In genomic region chr14:99410019-99410418, GRCh38 we compare ENCODE assay signal across 16 cellular contexts.
DNase-seq lines count a peak whose midpoint lies in the region; ATAC-seq and TF ChIP-seq lines count a peak whose summit lies in the region.
"Had no signal": no experiment of that assay in that cellular context is flagged by ENCODE, and none has a peak within 500 bp of the region (broad histone marks: within the 10 kb centered on the region; RNA-seq: fewer than 3 reads in every experiment).

No MANE protein-coding gene starts in this region.

- H3K23me2 ChIP-seq in H9 (ENCODE audit: insufficient read length, low read depth, low read length, poor library complexity, severe bottlenecking): no peaks in the 10 kb centered on the region

- H3K4me3 ChIP-seq in SK-N-MC: no peak overlapping the region
- H3K4me3 ChIP-seq in trophoblast cell (ENCODE audit: low read depth, low read length): no peak overlapping the region
- no peak overlapping the region for H3K4me3 ChIP-seq in hepatocyte
- H3K4me3 ChIP-seq in naive thymus-derived CD4-positive, alpha-beta T cell (ENCODE audit: low read length): no peak overlapping the region
- H3K4me3 ChIP-seq: GM12878 had no signal

- H3K9me3 Mint-ChIP-seq in H9 (no peaks in the 10 kb centered on the region), endothelial cell (ENCODE audit: unreplicated experiment) (no peaks in the 10 kb centered on the region)
- no peaks in the 10 kb centered on the region for H3K9me3 Mint-ChIP-seq in naive thymus-derived CD4-positive, alpha-beta T cell
- H3K9me3 Mint-ChIP-seq in activated CD4-positive, alpha-beta T cell treated with anti-CD3 and anti-CD28 coated beads, Interleukin-2, amount 10 ng/mL, durations not matched to agents 7 days and 5 days: no peaks in the 10 kb centered on the region
- H3K9me3 Mint-ChIP-seq: CD4-positive, alpha-beta T cell; HFFc6 had no signal

- H3K23ac ChIP-seq in H9 (ENCODE audit: insufficient read length, low read depth, low read length) (no peak overlapping the region), trophoblast cell (ENCODE audit: low read length) (no peak overlapping the region)

- H2BK20ac ChIP-seq in H9 (ENCODE audit: low read depth, low read length, poor library complexity, severe bottlenecking): no peak overlapping the region

- no peaks in the 10 kb centered on the region for H4K20me1 ChIP-seq in H9 (ENCODE audit: control insufficient read depth, insufficient read depth, insufficient read length)
- H4K20me1 ChIP-seq in hepatocyte (ENCODE audit: insufficient read depth, poor library complexity, severe bottlenecking): no peaks in the 10 kb centered on the region

- H2BK120ac ChIP-seq in H9 (ENCODE audit: low read depth, low read length, poor library complexity, severe bottlenecking) (no peak overlapping the region), trophoblast cell (ENCODE audit: insufficient read depth, low read length, poor library complexity) (no peak overlapping the region)

- no peaks in the 10 kb centered on the region for H3K27me3 ChIP-seq in H9 (ENCODE audit: insufficient read depth, low read length)
- no peaks in the 10 kb centered on the region for H3K27me3 ChIP-seq in trophoblast cell (ENCODE audit: insufficient read depth, low read length)
- no peaks in the 10 kb centered on the region for H3K27me3 ChIP-seq in hepatocyte
- no peaks in the 10 kb centered on the region for H3K27me3 ChIP-seq in naive thymus-derived CD4-positive, alpha-beta T cell (ENCODE audit: control insufficient read depth in 2 of 2, insufficient read depth in 2 of 2, low read length in 2 of 2)

- H3K9me3 ChIP-seq in H9 (ENCODE audit: control insufficient read depth, low read depth, low read length) (no peaks in the 10 kb centered on the region), SK-N-MC (ENCODE audit: low read depth, low read length) (no peaks in the 10 kb centered on the region), trophoblast cell (ENCODE audit: insufficient read depth, low read depth, low read length) (no peaks in the 10 kb centered on the region), hepatocyte (ENCODE audit: low read depth) (no peaks in the 10 kb centered on the region)
- no peaks in the 10 kb centered on the region for H3K9me3 ChIP-seq in naive thymus-derived CD4-positive, alpha-beta T cell (ENCODE audit: control insufficient read depth in 2 of 3, low read length in 3 of 3)

- no peaks in the 10 kb centered on the region; the same call in 1 of the 2 replicates for H3K27me3 Mint-ChIP-seq in H9 (ENCODE audit: low read depth)
- peaks cover 6% of the 10 kb centered on the region for H3K27me3 Mint-ChIP-seq in endothelial cell (ENCODE audit: unreplicated experiment)
- H3K27me3 Mint-ChIP-seq in naive thymus-derived CD4-positive, alpha-beta T cell: no peaks in the 10 kb centered on the region
- H3K27me3 Mint-ChIP-seq in activated CD4-positive, alpha-beta T cell treated with anti-CD3 and anti-CD28 coated beads, Interleukin-2, amount 10 ng/mL, durations not matched to agents 7 days and 5 days: no peaks in the 10 kb centered on the region
- H3K27me3 Mint-ChIP-seq: B cell; CD4-positive, alpha-beta T cell had no signal

- H3K9ac ChIP-seq in H9 (ENCODE audit: extremely low read depth, insufficient read length, low read length) (no peak overlapping the region), SK-N-MC (ENCODE audit: insufficient read length) (no peak overlapping the region), trophoblast cell (ENCODE audit: low read length) (no peak overlapping the region)

- H3K79me1 ChIP-seq in H9 (ENCODE audit: insufficient read depth, low read depth, low read length, poor library complexity, severe bottlenecking) (no peaks in the 10 kb centered on the region), trophoblast cell (ENCODE audit: low read length) (peaks cover 3% of the 10 kb centered on the region)

- intact Hi-C loops in naive thymus-derived CD4-positive, alpha-beta T cell (cut with micrococcal nuclease): no loop called here

- peak overlapping the region; percentile 78 to 91 (median 81); a peak in 6 of 7 replicates for H3K27ac Mint-ChIP-seq in H9
- H3K27ac Mint-ChIP-seq in endothelial cell (ENCODE audit: unreplicated experiment): peak overlapping the region; percentile 84
- H3K27ac Mint-ChIP-seq in naive thymus-derived CD4-positive, alpha-beta T cell: no peak overlapping the region
- H3K27ac Mint-ChIP-seq in activated CD4-positive, alpha-beta T cell treated with anti-CD3 and anti-CD28 coated beads, Interleukin-2, amount 10 ng/mL, durations not matched to agents 7 days and 5 days: no peak overlapping the region
- H3K27ac Mint-ChIP-seq: B cell; CD4-positive, alpha-beta T cell; HFFc6 had no signal

- no peak overlapping the region for H2AFZ ChIP-seq in H9 (ENCODE audit: low read length)
- no peak overlapping the region for H2AFZ ChIP-seq in trophoblast cell (ENCODE audit: insufficient read depth, low read length, poor library complexity)
- no peak overlapping the region for H2AFZ ChIP-seq in hepatocyte

- H2BK5ac ChIP-seq in H9 (ENCODE audit: insufficient read length, low read length): no peak overlapping the region
- no peak overlapping the region for H2BK5ac ChIP-seq in trophoblast cell (ENCODE audit: low read depth, low read length, poor library complexity)

- H3K27ac ChIP-seq in H9 (ENCODE audit: insufficient read length, low read depth, low read length) (no peak overlapping the region), SK-N-MC (peak overlapping the region; percentile 54; the same call in 1 of the 2 replicates), trophoblast cell (ENCODE audit: low read depth, low read length) (peak overlapping the region; percentile 41), hepatocyte (no peak overlapping the region)
- no peak overlapping the region for H3K27ac ChIP-seq in naive thymus-derived CD4-positive, alpha-beta T cell (ENCODE audit: low read depth, low read length)

- H3K36me3 Mint-ChIP-seq in H9 (ENCODE audit: insufficient read depth in 1 of 3, low read depth in 3 of 3): peaks cover 2 to 14% (median 8%) of the 10 kb centered on the region in 3 experiments; a peak in 6 of 7 replicates
- H3K36me3 Mint-ChIP-seq in endothelial cell (ENCODE audit: low read depth, unreplicated experiment): peaks cover 10% of the 10 kb centered on the region
- peaks cover 6 to 52% (median 25%) of the 10 kb centered on the region in 5 donors for H3K36me3 Mint-ChIP-seq in naive thymus-derived CD4-positive, alpha-beta T cell
- H3K36me3 Mint-ChIP-seq in activated CD4-positive, alpha-beta T cell treated with anti-CD3 and anti-CD28 coated beads, Interleukin-2, amount 10 ng/mL, durations not matched to agents 7 days and 5 days (ENCODE audit: low read depth): peaks cover 27% of the 10 kb centered on the region

- H3K14ac ChIP-seq in H9 (ENCODE audit: insufficient read depth, low read length) (no peak overlapping the region), trophoblast cell (ENCODE audit: low read length) (no peak overlapping the region)

- no peak overlapping the region for H4K8ac ChIP-seq in H9 (replicated peaks; ENCODE audit: insufficient read length, low read depth, low read length)
- peak overlapping the region; percentile 13 for H4K8ac ChIP-seq in trophoblast cell (ENCODE audit: low read depth, low read length)

- H3K4me1 ChIP-seq in H9 (ENCODE audit: insufficient read depth, low read length) (peaks cover 16% of the 10 kb centered on the region; the same call in 1 of the 2 replicates), trophoblast cell (ENCODE audit: control insufficient read depth in 1 of 2, insufficient read depth in 2 of 2, low read length in 2 of 2) (peaks cover 14 to 20% of the 10 kb centered on the region in 2 experiments), hepatocyte (ENCODE audit: insufficient read depth) (peaks cover 13% of the 10 kb centered on the region)
- H3K4me1 ChIP-seq in naive thymus-derived CD4-positive, alpha-beta T cell (ENCODE audit: control insufficient read depth in 2 of 2, insufficient read depth in 2 of 2, low read length in 2 of 2): no peaks in the 10 kb centered on the region

- H3K36me3 ChIP-seq in SK-N-MC (ENCODE audit: insufficient read depth, low read length) (peaks cover 28% of the 10 kb centered on the region), trophoblast cell (ENCODE audit: control insufficient read depth in 1 of 2, insufficient read depth in 2 of 2, low read length in 2 of 2) (peaks cover 11 to 17% of the 10 kb centered on the region in 2 experiments), hepatocyte (replicated peaks; ENCODE audit: insufficient read depth, low read depth) (no peaks in the 10 kb centered on the region)
- H3K36me3 ChIP-seq in naive thymus-derived CD4-positive, alpha-beta T cell (ENCODE audit: control insufficient read depth in 2 of 3, insufficient read depth in 3 of 3, low read length in 3 of 3): peaks cover 5 to 47% (median 8%) of the 10 kb centered on the region in 3 experiments

- H3K56ac ChIP-seq in H9 (ENCODE audit: insufficient read length, low read depth, low read length): no peak overlapping the region

- no peak for ATAC-seq in naive thymus-derived CD4-positive, alpha-beta T cell
- ATAC-seq: GM12878 had no signal

- no peak overlapping the region for H3K4ac ChIP-seq in H9 (ENCODE audit: low read depth, low read length)
- no peak overlapping the region for H3K4ac ChIP-seq in trophoblast cell (ENCODE audit: low read depth, low read length)

- H3K79me2 ChIP-seq in H9 (ENCODE audit: insufficient read depth, low read length) (no peaks in the 10 kb centered on the region), trophoblast cell (ENCODE audit: control insufficient read depth, insufficient read depth, low read length, poor library complexity) (peaks cover 2% of the 10 kb centered on the region), hepatocyte (no peaks in the 10 kb centered on the region)

- TF ChIP-seq CTCF in H9 (conservative IDR thresholded peaks at IDR 0.05) (no peak), endothelial cell (IDR thresholded peaks at IDR 0.05; ENCODE audit: unreplicated experiment) (no peak), hepatocyte (IDR thresholded peaks at IDR 0.05; ENCODE audit: poor library complexity) (no peak)

- H3T11ph ChIP-seq in H9 (ENCODE audit: low read length): no peak overlapping the region

- H2BK15ac ChIP-seq in H9 (ENCODE audit: low read depth, low read length): no peak overlapping the region

- DNase-seq in H9 (no peak), SK-N-MC (ENCODE audit: low read depth, low spot score) (no peak), endothelial cell (ENCODE audit: low spot score) (no peak), trophoblast cell (no peak), hepatocyte (ENCODE audit: low spot score) (no peak), amygdala (lab: John Stamatoyannopoulos, UW) (no peak)
- DNase-seq in naive thymus-derived CD4-positive, alpha-beta T cell: no peak
- DNase-seq in activated CD4-positive, alpha-beta T cell treated with anti-CD3 and anti-CD28 coated beads, Interleukin-2, amount 10 ng/mL, durations not matched to agents 7 days and 5 days: no peak
- DNase-seq: C1 segment of cervical spinal cord; CD4-positive, alpha-beta T cell; DMS79; GOT3; HCEC 1CT; HFFc6 had no signal

- no peak overlapping the region for H3K18ac ChIP-seq in H9 (ENCODE audit: insufficient read length, low read depth, low read length)
- no peak overlapping the region for H3K18ac ChIP-seq in trophoblast cell (ENCODE audit: low read length)

- H3K9me2 ChIP-seq in hepatocyte (replicated peaks; ENCODE audit: insufficient read depth): no peaks in the 10 kb centered on the region

- H4K91ac ChIP-seq in H9 (ENCODE audit: insufficient read length, low read depth, low read length): no peak overlapping the region
- no peak overlapping the region for H4K91ac ChIP-seq in trophoblast cell (ENCODE audit: low read depth, low read length)

- H2BK12ac ChIP-seq in H9 (ENCODE audit: insufficient read length, low read depth, low read length) (no peak overlapping the region), trophoblast cell (ENCODE audit: low read length) (no peak overlapping the region)

- H3K4me1 Mint-ChIP-seq in H9 (peaks cover 71 to 73% of the 10 kb centered on the region in 2 experiments), endothelial cell (ENCODE audit: unreplicated experiment) (peaks cover 36% of the 10 kb centered on the region)
- H3K4me1 Mint-ChIP-seq in naive thymus-derived CD4-positive, alpha-beta T cell: peaks cover 0 to 13% (median 0%) of the 10 kb centered on the region in 7 donors
- peaks cover 13% of the 10 kb centered on the region for H3K4me1 Mint-ChIP-seq in activated CD4-positive, alpha-beta T cell treated with anti-CD3 and anti-CD28 coated beads, Interleukin-2, amount 10 ng/mL, durations not matched to agents 7 days and 5 days
- H3K4me1 Mint-ChIP-seq: B cell had no signal

- CTCF ChIA-PET in naive thymus-derived CD4-positive, alpha-beta T cell (lab: Charles Lee): interaction anchor here (1.1 kb wide), 1 partner anchor 16 kb away, joined by 3 read pairs; no protein-coding TSS in a partner anchor
- CTCF ChIA-PET in activated CD4-positive, alpha-beta T cell treated with anti-CD3 and anti-CD28 coated beads, Interleukin-2, amount 10 ng/mL, durations not matched to agents 7 days and 5 days (lab: Charles Lee): no interaction called here

- no peak overlapping the region for H4K5ac ChIP-seq in H9 (ENCODE audit: insufficient read length, low read depth, low read length)

- H3K4me3 Mint-ChIP-seq in H9: peak overlapping the region in 1 of 2 experiments; percentile 6; a peak in 2 of 5 replicates
- H3K4me3 Mint-ChIP-seq in endothelial cell (ENCODE audit: unreplicated experiment): peak overlapping the region; percentile 58
- H3K4me3 Mint-ChIP-seq in naive thymus-derived CD4-positive, alpha-beta T cell: no peak overlapping the region
- no peak overlapping the region for H3K4me3 Mint-ChIP-seq in activated CD4-positive, alpha-beta T cell treated with anti-CD3 and anti-CD28 coated beads, Interleukin-2, amount 10 ng/mL, durations not matched to agents 7 days and 5 days
- H3K4me3 Mint-ChIP-seq: B cell; CD4-positive, alpha-beta T cell; HFFc6 had no signal

- POLR2A ChIA-PET in naive thymus-derived CD4-positive, alpha-beta T cell (lab: Charles Lee): interaction anchor here (0.8 kb wide), 1 partner anchor 10 kb away, joined by 4 read pairs; no protein-coding TSS in a partner anchor
- POLR2A ChIA-PET in activated CD4-positive, alpha-beta T cell treated with anti-CD3 and anti-CD28 coated beads, Interleukin-2, amount 10 ng/mL, durations not matched to agents 7 days and 5 days (lab: Charles Lee): no interaction called here

- H4K12ac ChIP-seq in trophoblast cell (ENCODE audit: low read depth, low read length): no peak overlapping the region

- H2AK5ac ChIP-seq in H9 (ENCODE audit: insufficient read length, low read length): no peak overlapping the region
- H2AK5ac ChIP-seq in trophoblast cell (ENCODE audit: low read length): no peak overlapping the region

- H3K4me2 ChIP-seq in H9 (ENCODE audit: insufficient read depth, insufficient read length, low read length) (no peak overlapping the region), trophoblast cell (ENCODE audit: low read length) (no peak overlapping the region), hepatocyte (no peak overlapping the region)

- WGBS in H9 (ENCODE audit: extremely low coverage, insufficient read length, low lambda C conversion rate): no CpG with 5 or more reads among the region's 10 CpGs
- WGBS in trophoblast cell (ENCODE audit: extremely low coverage, insufficient coverage, insufficient read length): no CpG with 5 or more reads among the region's 10 CpGs
- WGBS in hepatocyte (ENCODE audit: low lambda C conversion rate, missing lambda C conversion rate): 91% methylated on average over 10 of the region's 10 CpGs

Comparison
In these comparisons a context has a peak if more than half of its experiments do, and no peak if none do; other contexts are left out.
1. H3K27ac ChIP-seq: peak in SK-N-MC (single experiment) and trophoblast cell (single experiment); none in H9 (single experiment), hepatocyte (single experiment) and naive thymus-derived CD4-positive, alpha-beta T cell (single experiment).
2. H3K27ac Mint-ChIP-seq: peak in H9 (3 of 3) and endothelial cell (single experiment); none in naive thymus-derived CD4-positive, alpha-beta T cell (0 of 9) and activated CD4-positive, alpha-beta T cell treated with anti-CD3 and anti-CD28 coated beads, Interleukin-2, amount 10 ng/mL, durations not matched to agents 7 days and 5 days (single experiment).